ENCODE assay signal across 10 cellular contexts in genomic region chr14:35855886-35856481, GRCh38. TPM values are rescaled to one million over a fixed set of nuclear protein-coding genes. Genes with fewer than 3 reads are reported as not detected.
DNase-seq lines count a peak whose midpoint lies in the region; ATAC-seq, FAIRE-seq and TF ChIP-seq lines count a peak whose summit lies in the region.
"Had no signal": no experiment of that assay in that cellular context is flagged by ENCODE, and none has a peak within 500 bp of the region (broad histone marks: within the 10 kb centered on the region; RNA-seq: fewer than 3 reads in every experiment).

No MANE protein-coding gene starts in this region.

- H3K27me3 ChIP-seq in HepG2 (ENCODE audit: control insufficient read depth in 1 of 2, insufficient read depth in 2 of 2, low read length in 2 of 2): no peaks in the 10 kb centered on the region
- no peaks in the 10 kb centered on the region for H3K27me3 ChIP-seq in right atrium auricular region
- H3K27me3 ChIP-seq in transverse colon: no peaks in the 10 kb centered on the region

- peak; percentile 9 for DNase-seq in LHCN-M2 (ENCODE audit: low read depth)
- no peak for DNase-seq in HepG2 (ENCODE audit: low spot score)
- DNase-seq in A172 (ENCODE audit: low spot score): no peak
- no peak for DNase-seq in right atrium auricular region (ENCODE audit: low spot score)
- DNase-seq in transverse colon: no peak
- DNase-seq in stimulated activated CD8-positive, alpha-beta memory T cell treated with anti-CD3 and anti-CD28 coated beads, Interleukin-4, amount 100 ng/mL, for 48 hours: no peak
- DNase-seq: lower lobe of right lung had no signal

- in situ Hi-C loops in HepG2 (cut with HindIII; ENCODE audit: extremely low pct_ligation_motif_present, low pct_unique_long_range_greater_than_20kb) (loop anchor here (25.0 kb wide), 1 partner anchor 1981 kb away; no protein-coding TSS in a partner anchor), transverse colon (cut with MboI; ENCODE audit: low pct_ligation_motif_present in 1 of 4, low pct_unique_long_range_greater_than_20kb in 1 of 4, low sequenced_read_pairs in 3 of 4) (no loop called here)

- CTCF ChIA-PET in HepG2 (lab: Yijun Ruan, JAX; ENCODE audit: low intra/inter-chr PET ratio, low total read pairs): no interaction called here

- POLR2A ChIA-PET in HepG2 (lab: Yijun Ruan, JAX): interaction anchor here (1.2 kb wide), 1 partner anchor 13 kb away, joined by 3 read pairs; no protein-coding TSS in a partner anchor

- peaks cover 3% of the 10 kb centered on the region for H3K79me2 ChIP-seq in HepG2 (ENCODE audit: insufficient read depth, low read length)

- no peak overlapping the region for H3K27ac ChIP-seq in HepG2 (ENCODE audit: extremely low read length, insufficient read depth, low read length)
- H3K27ac ChIP-seq in right atrium auricular region: no peak overlapping the region
- no peak overlapping the region for H3K27ac ChIP-seq in transverse colon
- H3K27ac ChIP-seq: lower lobe of right lung had no signal

- no peak overlapping the region for H2AFZ ChIP-seq in HepG2 (ENCODE audit: low read length)

- no peak for TF ChIP-seq EP300 in HepG2 (IDR thresholded peaks at IDR 0.05; ENCODE audit: low read depth in 2 of 2, low read length in 2 of 2)
- TF ChIP-seq EP300 in HepG2 (CRISPR knock-in tag; IDR thresholded peaks at IDR 0.05; ENCODE audit: borderline replicate concordance): no peak
- TF ChIP-seq EP300 in transverse colon (IDR thresholded peaks at IDR 0.05; ENCODE audit: low read depth): no peak

- no peaks in the 10 kb centered on the region for H4K20me1 ChIP-seq in HepG2 (ENCODE audit: insufficient read depth, low read length)

- peaks cover 7% of the 10 kb centered on the region; the same call in 1 of the 2 replicates for H3K9me3 ChIP-seq in HepG2 (ENCODE audit: low read length)
- peaks cover 0 to 5% of the 10 kb centered on the region in 2 donors for H3K9me3 ChIP-seq in right atrium auricular region
- no peaks in the 10 kb centered on the region for H3K9me3 ChIP-seq in transverse colon
- H3K9me3 ChIP-seq: lower lobe of right lung had no signal

- no TSS peak for BruUV-seq in HepG2 (replicated peaks; lab: Mats Ljungman, UMichigan)

- peak; percentile 96 for ATAC-seq in GM18870 (IDR thresholded peaks at IDR 0.05; ENCODE audit: unreplicated experiment)
- ATAC-seq in HG02588 (IDR thresholded peaks at IDR 0.05; ENCODE audit: unreplicated experiment): peak; percentile 94
- no peak for ATAC-seq in HepG2
- ATAC-seq: lower lobe of right lung had no signal

- 96% methylated on average over 6 of the region's 6 CpGs for WGBS in HepG2 (ENCODE audit: low lambda C conversion rate)
- WGBS in transverse colon (ENCODE audit: low coverage in 1 of 2), 2 donors: 70 to 85% methylated on average over 6 of the region's 6 CpGs

- H3K9ac ChIP-seq in HepG2 (ENCODE audit: insufficient read depth, low read depth, low read length): no peak overlapping the region

- no peak overlapping the region for H3K4me3 ChIP-seq in HepG2 (replicated peaks in 1 of 3; ENCODE audit: insufficient read depth in 1 of 3, low read depth in 2 of 3, low read length in 3 of 3)
- H3K4me3 ChIP-seq in right atrium auricular region: no peak overlapping the region
- no peak overlapping the region for H3K4me3 ChIP-seq in transverse colon
- H3K4me3 ChIP-seq: lower lobe of right lung had no signal

- no peak for TF ChIP-seq RAD21 in HepG2 (CRISPR knock-in tag; IDR thresholded peaks at IDR 0.05)

- H3K4me1 ChIP-seq in HepG2 (ENCODE audit: insufficient read depth, low read length): no peaks in the 10 kb centered on the region
- H3K4me1 ChIP-seq in right atrium auricular region: peaks cover 0 to 4% of the 10 kb centered on the region in 2 donors
- no peaks in the 10 kb centered on the region for H3K4me1 ChIP-seq in transverse colon
- H3K4me1 ChIP-seq: lower lobe of right lung had no signal

- TF ChIP-seq POLR2A in HepG2 (IDR thresholded peaks at IDR 0.05; ENCODE audit: insufficient read depth in 1 of 2, low read depth in 2 of 2, low read length in 2 of 2) (no peak), transverse colon (IDR thresholded peaks at IDR 0.05) (no peak)

- H3K36me3 ChIP-seq in HepG2 (replicated peaks in 1 of 2; ENCODE audit: control insufficient read depth in 1 of 2, insufficient read depth in 2 of 2, low read length in 2 of 2): peaks cover 15 to 39% of the 10 kb centered on the region in 2 experiments
- H3K36me3 ChIP-seq in right atrium auricular region: peaks cover 13% of the 10 kb centered on the region
- no peaks in the 10 kb centered on the region for H3K36me3 ChIP-seq in transverse colon

- TF ChIP-seq CTCF in HepG2 (CRISPR knock-in tag; IDR thresholded peaks at IDR 0.05): no peak
- no peak for TF ChIP-seq CTCF in right atrium auricular region (IDR thresholded peaks at IDR 0.05)
- TF ChIP-seq CTCF in transverse colon (IDR thresholded peaks at IDR 0.05): no peak

- no peak for FAIRE-seq in HepG2 (lab: Jason Lieb, UNC)
- FAIRE-seq: H1 had no signal

- H3K4me2 ChIP-seq in HepG2 (ENCODE audit: low read depth, low read length): no peak overlapping the region

- intact Hi-C loops in HepG2 (cut with micrococcal nuclease; ENCODE audit: unreplicated experiment) (no loop called here), transverse colon (cut with DNase I; ENCODE audit: low total_unique reads) (no loop called here)

TF ChIP-seq in HepG2, 621 proteins besides CTCF, POLR2A, EP300 and RAD21 (continues in another document):
- TF ChIP-seq RAD51 (IDR thresholded peaks at IDR 0.05; ENCODE audit: borderline replicate concordance): no peak

RNA-seq across cellular contexts. Expression of gene BRMS1L, which starts 29.8 kb away (rescaled TPM):
- total RNA-seq in LHCN-M2 (2014; rRNA removed) (5.7 and 8.3 TPM in 2 replicates), HepG2 (2016; rRNA removed; fragmentation: Illumina TruSeq; extraction: Trizol) (23.8 and 35.5 TPM in 2 replicates), right atrium auricular region (10 to 100 TPM in 1 of 2 donors, 1 to 10 TPM in 1; 5.5 to 10.2 TPM), transverse colon (1 to 10 TPM in 3 of 4 donors, under 1 TPM in 1; 1.00 to 4.6 (median 3.7) TPM)
- 4.8 TPM for polyA plus RNA-seq in LHCN-M2 (2012)
- total RNA-seq in HepG2 (2016; cell fraction: cytosol; rRNA removed; fragmentation: Illumina TruSeq; extraction: Trizol; ENCODE audit: low read depth): 3.3 and 3.7 TPM in 2 replicates
- 27.6 and 34.0 TPM in 2 replicates for total RNA-seq in HepG2 (2016; cell fraction: insoluble cytoplasmic fraction; rRNA removed; fragmentation: Illumina TruSeq; extraction: Trizol)
- 13.4 and 14.6 TPM in 2 replicates for total RNA-seq in HepG2 (2016; cell fraction: membrane; rRNA removed; fragmentation: Illumina TruSeq; extraction: Trizol)
- 35.9 and 40.7 TPM in 2 replicates for total RNA-seq in HepG2 (2016; cell fraction: nucleus; rRNA removed; fragmentation: Illumina TruSeq; extraction: Trizol)
- 16.6 and 21.1 TPM in 2 replicates for polyA plus RNA-seq in HepG2 (2011; rRNA removed)
- 5.9 and 10.4 TPM in 2 replicates for polyA plus RNA-seq in HepG2 (2011; cell fraction: cytosol; rRNA removed)
- 10.1 and 15.3 TPM in 2 replicates for polyA plus RNA-seq in HepG2 (2011; cell fraction: nucleus; rRNA removed)
- polyA plus RNA-seq in HepG2 (2012): 20.9 and 22.7 TPM in 2 replicates
- polyA plus RNA-seq in HepG2 (2016; cell fraction: cytosol; fragmentation: Illumina TruSeq; extraction: Trizol; ENCODE audit: low read depth): 3.5 and 3.7 TPM in 2 replicates
- 52.9 and 57.5 TPM in 2 replicates for polyA plus RNA-seq in HepG2 (2016; cell fraction: insoluble cytoplasmic fraction; fragmentation: Illumina TruSeq; extraction: Trizol; ENCODE audit: low read depth)
- 11.6 and 12.9 TPM in 2 replicates for polyA plus RNA-seq in HepG2 (2016; cell fraction: membrane; fragmentation: Illumina TruSeq; extraction: Trizol; ENCODE audit: low read depth)
- polyA plus RNA-seq in HepG2 (2016; cell fraction: nucleus; fragmentation: Illumina TruSeq; extraction: Trizol; ENCODE audit: insufficient read depth, low read depth): 54.9 and 62.3 TPM in 2 replicates
- polyA minus RNA-seq in HepG2 (2011; rRNA and poly(A)+ RNA removed; ENCODE audit: low replicate concordance): 1.5 and 1.8 TPM in 2 replicates
- polyA minus RNA-seq in HepG2 (2011; cell fraction: cytosol; rRNA and poly(A)+ RNA removed): 10.1 and 11.6 TPM in 2 replicates
- 52.1 and 73.6 TPM in 2 replicates for polyA minus RNA-seq in HepG2 (2011; cell fraction: nucleus; rRNA and poly(A)+ RNA removed)
- total RNA-seq in A172 (2014; rRNA removed; shearing (Covaris generic)): 4.1 and 5.1 TPM in 2 replicates

RNA-seq across cellular contexts. Expression of gene RALGAPA1, which starts 46.9 kb away (rescaled TPM):
- total RNA-seq in LHCN-M2 (2014; rRNA removed) (11.2 and 15.3 TPM in 2 replicates), HepG2 (2016; rRNA removed; fragmentation: Illumina TruSeq; extraction: Trizol) (89.2 and 103 TPM in 2 replicates), right atrium auricular region (10 to 100 TPM; 26.9 to 29.6 TPM), transverse colon (100 to 1,000 TPM in 3 of 4 donors, 10 to 100 TPM in 1; 84.7 to 122 (median 119) TPM)
- 1.6 TPM for polyA plus RNA-seq in LHCN-M2 (2012)
- 67.7 and 82.5 TPM in 2 replicates for total RNA-seq in HepG2 (2016; cell fraction: cytosol; rRNA removed; fragmentation: Illumina TruSeq; extraction: Trizol; ENCODE audit: low read depth)
- 88.4 and 98.4 TPM in 2 replicates for total RNA-seq in HepG2 (2016; cell fraction: insoluble cytoplasmic fraction; rRNA removed; fragmentation: Illumina TruSeq; extraction: Trizol)
- 66.2 and 85.5 TPM in 2 replicates for total RNA-seq in HepG2 (2016; cell fraction: membrane; rRNA removed; fragmentation: Illumina TruSeq; extraction: Trizol)
- 215 and 231 TPM in 2 replicates for total RNA-seq in HepG2 (2016; cell fraction: nucleus; rRNA removed; fragmentation: Illumina TruSeq; extraction: Trizol)
- polyA plus RNA-seq in HepG2 (2011; rRNA removed): 58.2 and 65.0 TPM in 2 replicates
- 20.3 and 33.5 TPM in 2 replicates for polyA plus RNA-seq in HepG2 (2011; cell fraction: cytosol; rRNA removed)
- 72.7 and 78.9 TPM in 2 replicates for polyA plus RNA-seq in HepG2 (2011; cell fraction: nucleus; rRNA removed)
- 49.6 and 52.4 TPM in 2 replicates for polyA plus RNA-seq in HepG2 (2012)
- polyA plus RNA-seq in HepG2 (2016; cell fraction: cytosol; fragmentation: Illumina TruSeq; extraction: Trizol; ENCODE audit: low read depth): 4.1 TPM in 2 replicates
- 61.0 and 61.5 TPM in 2 replicates for polyA plus RNA-seq in HepG2 (2016; cell fraction: insoluble cytoplasmic fraction; fragmentation: Illumina TruSeq; extraction: Trizol; ENCODE audit: low read depth)
- polyA plus RNA-seq in HepG2 (2016; cell fraction: membrane; fragmentation: Illumina TruSeq; extraction: Trizol; ENCODE audit: low read depth): 8.3 and 9.4 TPM in 2 replicates
- 95.7 and 106 TPM in 2 replicates for polyA plus RNA-seq in HepG2 (2016; cell fraction: nucleus; fragmentation: Illumina TruSeq; extraction: Trizol; ENCODE audit: insufficient read depth, low read depth)
- polyA minus RNA-seq in HepG2 (2011; rRNA and poly(A)+ RNA removed; ENCODE audit: low replicate concordance): 28.8 and 235 TPM in 2 replicates
- 103 and 117 TPM in 2 replicates for polyA minus RNA-seq in HepG2 (2011; cell fraction: cytosol; rRNA and poly(A)+ RNA removed)
- 733 and 766 TPM in 2 replicates for polyA minus RNA-seq in HepG2 (2011; cell fraction: nucleus; rRNA and poly(A)+ RNA removed)
- total RNA-seq in A172 (2014; rRNA removed; shearing (Covaris generic)): 15.8 and 15.9 TPM in 2 replicates
